Comparison of ENCODE assay signal across 15 cellular contexts in the genomic region with DNA sequence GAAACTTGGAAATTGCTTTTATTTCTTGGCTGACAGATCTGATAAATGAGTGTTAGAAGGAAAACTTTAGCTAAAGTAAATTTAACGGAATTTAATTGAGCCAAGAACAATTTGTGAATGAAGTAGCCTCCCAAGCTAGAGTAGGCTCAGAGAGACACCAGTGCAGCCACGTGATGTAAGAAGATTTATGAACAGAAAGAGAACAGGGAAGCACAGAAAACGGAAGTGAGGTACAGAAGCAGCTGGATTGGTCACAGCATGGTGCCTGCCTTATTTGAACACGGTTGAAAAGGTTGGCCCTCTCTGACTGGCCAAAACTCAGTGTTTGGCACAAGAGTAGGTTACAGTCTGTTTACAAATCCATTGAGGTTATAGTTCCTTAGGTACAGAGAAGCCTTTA. TPM values are rescaled to one million over a fixed set of nuclear protein-coding genes. Genes with fewer than 3 reads are reported as not detected.
A peak's percentile ranks its signal among the peaks of the same experiment; 100 is the strongest.
DNase-seq lines count a peak whose midpoint lies in the region; ATAC-seq, FAIRE-seq and TF ChIP-seq lines count a peak whose summit lies in the region.
"Had no signal": no experiment of that assay in that cellular context is flagged by ENCODE, and none has a peak within 500 bp of the region (broad histone marks: within the 10 kb centered on the region; RNA-seq: fewer than 3 reads in every experiment).

No MANE protein-coding gene starts in this region.

- intact Hi-C loops in right lobe of liver (cut with DNase I) (no loop called here), HepG2 (cut with micrococcal nuclease; ENCODE audit: unreplicated experiment) (loop anchor here (10.0 kb wide), 1 partner anchor 106 kb away; no protein-coding TSS in a partner anchor), MCF 10A (cut with micrococcal nuclease) (no loop called here)

- H3K27ac ChIP-seq in right lobe of liver (peak overlapping the region in 1 of 3 donors; percentile 10), HepG2 (ENCODE audit: extremely low read length, insufficient read depth, low read length) (no peak overlapping the region), gastroesophageal sphincter (peak overlapping the region in 2 of 4 donors; percentile 19 to 30)
- H3K27ac ChIP-seq: ovary, vagina had no signal

- H3K27ac Mint-ChIP-seq in MCF 10A (ENCODE audit: low read depth, unreplicated experiment), result no peak overlapping the region

- H3K4me1 ChIP-seq in right lobe of liver (peaks cover 0 to 25% (median 0%) of the 10 kb centered on the region in 4 donors), HepG2 (ENCODE audit: insufficient read depth, low read length) (peaks cover 33% of the 10 kb centered on the region), gastroesophageal sphincter (no peaks in the 10 kb centered on the region)
- H3K4me1 ChIP-seq: HAP-1, vagina had no signal

- TF ChIP-seq CTCF in right lobe of liver (IDR thresholded peaks at IDR 0.05) (no peak), HepG2 (CRISPR knock-in tag; IDR thresholded peaks at IDR 0.05) (no peak), gastroesophageal sphincter (IDR thresholded peaks at IDR 0.05) (no peak), MCF 10A (IDR thresholded peaks at IDR 0.05; ENCODE audit: unreplicated experiment) (no peak)

- DNase-seq in right lobe of liver, result no peak
- no peak for DNase-seq in HepG2 (ENCODE audit: low spot score)
- peak; percentile 61 to 85 for DNase-seq in NOMO-1 (lab: John Stamatoyannopoulos, UW; ENCODE audit: unreplicated experiment in 2 of 2)
- DNase-seq in occipital lobe (lab: John Stamatoyannopoulos, UW), result no peak
- DNase-seq in MCF 10A (ENCODE audit: unreplicated experiment), result no peak
- DNase-seq: activated CD8-positive, alpha-beta memory T cell treated with anti-CD3 and anti-CD28 coated beads for 24 hours; activated naive CD4-positive, alpha-beta T cell treated with anti-CD3 and anti-CD28 coated beads, Interleukin-2, amount 50 U/mL, for 16 hours; central memory CD4-positive, alpha-beta T cell; IMR-90; ovary had no signal

- no peak for TF ChIP-seq POLR2A in right lobe of liver (IDR thresholded peaks at IDR 0.05)
- TF ChIP-seq POLR2A in HepG2 (IDR thresholded peaks at IDR 0.05; ENCODE audit: insufficient read depth in 1 of 2, low read depth in 2 of 2, low read length in 2 of 2), result no peak
- no peak for TF ChIP-seq POLR2A in gastroesophageal sphincter (IDR thresholded peaks at IDR 0.05)

- no peak overlapping the region for H3K4me3 ChIP-seq in right lobe of liver
- no peak overlapping the region for H3K4me3 ChIP-seq in HepG2 (replicated peaks in 1 of 3; ENCODE audit: insufficient read depth in 1 of 3, low read depth in 2 of 3, low read length in 3 of 3)
- H3K4me3 ChIP-seq in gastroesophageal sphincter, result no peak overlapping the region
- H3K4me3 ChIP-seq: HAP-1, ovary, vagina had no signal

- H3K4me3 Mint-ChIP-seq in MCF 10A (ENCODE audit: unreplicated experiment), result no peak overlapping the region

- no peaks in the 10 kb centered on the region for H3K27me3 Mint-ChIP-seq in MCF 10A (ENCODE audit: insufficient read depth, unreplicated experiment)

- FAIRE-seq in HepG2 (lab: Jason Lieb, UNC), result no peak

- peaks cover 4% of the 10 kb centered on the region for H3K36me3 Mint-ChIP-seq in MCF 10A (ENCODE audit: insufficient read depth, unreplicated experiment)

- H4K20me1 ChIP-seq in HepG2 (ENCODE audit: insufficient read depth, low read length), result no peaks in the 10 kb centered on the region

- in situ Hi-C loops in HepG2 (cut with HindIII; ENCODE audit: extremely low pct_ligation_motif_present, low pct_unique_long_range_greater_than_20kb), result no loop called here

- BruUV-seq in HepG2 (replicated peaks; lab: Mats Ljungman, UMichigan) (no TSS peak), MCF 10A (replicated peaks; lab: Mats Ljungman, UMichigan) (no TSS peak)

- POLR2A ChIA-PET in HepG2 (lab: Yijun Ruan, JAX) (no interaction called here), MCF 10A (lab: Yijun Ruan, JAX) (interaction anchor here (0.5 to 2.5 kb wide), 5 partner anchors 9 to 76 kb away, joined by 3 to 17 read pairs (median 4); no protein-coding TSS in a partner anchor)

- ATAC-seq in right lobe of liver, result peak in 3 of 4 donors; percentile 34 to 64 (median 53)
- no peak for ATAC-seq in HepG2
- ATAC-seq in gastroesophageal sphincter, result peak; percentile 60
- no peak for ATAC-seq in HG03460 (IDR thresholded peaks at IDR 0.05; ENCODE audit: unreplicated experiment)
- ATAC-seq in HG02840 (IDR thresholded peaks at IDR 0.05; ENCODE audit: low FRiP score, unreplicated experiment), result no peak

- H3K36me3 ChIP-seq in right lobe of liver (no peaks in the 10 kb centered on the region), HepG2 (replicated peaks in 1 of 2; ENCODE audit: control insufficient read depth in 1 of 2, insufficient read depth in 2 of 2, low read length in 2 of 2) (no peaks in the 10 kb centered on the region), gastroesophageal sphincter (no peaks in the 10 kb centered on the region)
- H3K36me3 ChIP-seq: HAP-1, ovary, vagina had no signal

- H3K9me3 ChIP-seq in right lobe of liver, result no peaks in the 10 kb centered on the region
- peaks cover 8% of the 10 kb centered on the region; the same call in 1 of the 2 replicates for H3K9me3 ChIP-seq in HepG2 (ENCODE audit: low read length)
- no peaks in the 10 kb centered on the region for H3K9me3 ChIP-seq in gastroesophageal sphincter
- H3K9me3 ChIP-seq: ovary, vagina had no signal

- H3K4me2 ChIP-seq in HepG2 (ENCODE audit: low read depth, low read length), result no peak overlapping the region

- TF ChIP-seq RAD21 in HepG2 (CRISPR knock-in tag; IDR thresholded peaks at IDR 0.05), result no peak

- TF ChIP-seq EP300 in HepG2 (IDR thresholded peaks at IDR 0.05; ENCODE audit: low read depth in 2 of 2, low read length in 2 of 2) (no peak), HepG2 (CRISPR knock-in tag; IDR thresholded peaks at IDR 0.05; ENCODE audit: borderline replicate concordance) (no peak), gastroesophageal sphincter (IDR thresholded peaks at IDR 0.05) (no peak)

- no peak overlapping the region for H3K9ac ChIP-seq in HepG2 (ENCODE audit: insufficient read depth, low read depth, low read length)

- 63% methylated on average over 4 of the region's 4 CpGs for WGBS in right lobe of liver (ENCODE audit: insufficient coverage, low coverage, low lambda C conversion rate, missing lambda C conversion rate)
- 91% methylated on average over 4 of the region's 4 CpGs for WGBS in HepG2 (ENCODE audit: low lambda C conversion rate)
- WGBS in gastroesophageal sphincter (ENCODE audit: low coverage in 1 of 2), 2 donors, result 7 to 29% methylated on average over 2 to 4 of the region's 4 CpGs

- H3K79me2 ChIP-seq in HepG2 (ENCODE audit: insufficient read depth, low read length), result no peaks in the 10 kb centered on the region

- no peaks in the 10 kb centered on the region for H3K27me3 ChIP-seq in right lobe of liver
- H3K27me3 ChIP-seq in HepG2 (ENCODE audit: control insufficient read depth in 1 of 2, insufficient read depth in 2 of 2, low read length in 2 of 2), result no peaks in the 10 kb centered on the region
- no peaks in the 10 kb centered on the region for H3K27me3 ChIP-seq in gastroesophageal sphincter
- H3K27me3 ChIP-seq: ovary, vagina had no signal

- H3K9me3 Mint-ChIP-seq in MCF 10A (ENCODE audit: unreplicated experiment), result peaks cover 13% of the 10 kb centered on the region

- H3K4me1 Mint-ChIP-seq in MCF 10A (ENCODE audit: insufficient read depth, unreplicated experiment), result peaks cover 7% of the 10 kb centered on the region

- CTCF ChIA-PET in HepG2 (lab: Yijun Ruan, JAX; ENCODE audit: low intra/inter-chr PET ratio, low total read pairs), result no interaction called here
- CTCF ChIA-PET in MCF 10A (lab: Yijun Ruan, JAX), result interaction anchor here (1.2 kb wide), 1 partner anchor 45 kb away, joined by 3 read pairs; no protein-coding TSS in a partner anchor

- no peak overlapping the region for H2AFZ ChIP-seq in HepG2 (ENCODE audit: low read length)

TF ChIP-seq in HepG2, 621 proteins besides CTCF, POLR2A, EP300 and RAD21:
- TF ChIP-seq WIZ (CRISPR knock-in tag; IDR thresholded peaks at IDR 0.05), result no peak
TF ChIP-seq in HepG2: peak in this region for 0.

RNA-seq across cellular contexts. Expression of gene IFNGR1, which starts 29.5 kb away (rescaled TPM):
- 10 to 100 TPM; 25.8 to 88.8 (median 37.4) TPM for total RNA-seq in right lobe of liver
- total RNA-seq in HepG2 (2016; rRNA removed; fragmentation: Illumina TruSeq; extraction: Trizol), result 48.9 and 82.8 TPM in 2 replicates
- total RNA-seq in HepG2 (2016; cell fraction: cytosol; rRNA removed; fragmentation: Illumina TruSeq; extraction: Trizol; ENCODE audit: low read depth), result 8.4 and 9.4 TPM in 2 replicates
- 45.8 and 85.1 TPM in 2 replicates for total RNA-seq in HepG2 (2016; cell fraction: insoluble cytoplasmic fraction; rRNA removed; fragmentation: Illumina TruSeq; extraction: Trizol)
- total RNA-seq in HepG2 (2016; cell fraction: membrane; rRNA removed; fragmentation: Illumina TruSeq; extraction: Trizol), result 20.8 and 24.3 TPM in 2 replicates
- total RNA-seq in HepG2 (2016; cell fraction: nucleus; rRNA removed; fragmentation: Illumina TruSeq; extraction: Trizol), result 88.6 and 101 TPM in 2 replicates
- 71.6 and 87.8 TPM in 2 replicates for polyA plus RNA-seq in HepG2 (2011; rRNA removed)
- 34.2 and 50.3 TPM in 2 replicates for polyA plus RNA-seq in HepG2 (2011; cell fraction: cytosol; rRNA removed)
- polyA plus RNA-seq in HepG2 (2011; cell fraction: nucleus; rRNA removed), result 31.2 and 32.5 TPM in 2 replicates
- polyA plus RNA-seq in HepG2 (2012), result 50.2 and 52.0 TPM in 2 replicates
- polyA plus RNA-seq in HepG2 (2016; cell fraction: cytosol; fragmentation: Illumina TruSeq; extraction: Trizol; ENCODE audit: low read depth), result 4.8 and 5.5 TPM in 2 replicates
- 37.4 and 39.7 TPM in 2 replicates for polyA plus RNA-seq in HepG2 (2016; cell fraction: insoluble cytoplasmic fraction; fragmentation: Illumina TruSeq; extraction: Trizol; ENCODE audit: low read depth)
- polyA plus RNA-seq in HepG2 (2016; cell fraction: membrane; fragmentation: Illumina TruSeq; extraction: Trizol; ENCODE audit: low read depth), result 10.2 and 10.4 TPM in 2 replicates
- 112 and 116 TPM in 2 replicates for polyA plus RNA-seq in HepG2 (2016; cell fraction: nucleus; fragmentation: Illumina TruSeq; extraction: Trizol; ENCODE audit: insufficient read depth, low read depth)
- 37.9 and 170 TPM in 2 replicates for polyA minus RNA-seq in HepG2 (2011; rRNA and poly(A)+ RNA removed; ENCODE audit: low replicate concordance)
- polyA minus RNA-seq in HepG2 (2011; cell fraction: cytosol; rRNA and poly(A)+ RNA removed), result 54.0 and 55.4 TPM in 2 replicates
- 95.2 and 116 TPM in 2 replicates for polyA minus RNA-seq in HepG2 (2011; cell fraction: nucleus; rRNA and poly(A)+ RNA removed)
- total RNA-seq in gastroesophageal sphincter, result 100 to 1,000 TPM in 1 of 4 donors, 10 to 100 TPM in 3; 45.8 to 104 (median 66.9) TPM
- 72.5 TPM for total RNA-seq in occipital lobe
- total RNA-seq in MCF 10A (2022), result 57.9 and 58.4 TPM in 2 replicates

Comparison
In these comparisons a context has a peak if more than half of its experiments do, and no peak if none do; other contexts are left out.
1. ATAC-seq: peak in right lobe of liver (3 of 4) and gastroesophageal sphincter (single experiment); none in HepG2 (single experiment), HG03460 (single experiment) and HG02840 (single experiment).
2. DNase-seq: peak in NOMO-1 (2 of 2); none in right lobe of liver (0 of 3), HepG2 (single experiment), occipital lobe (single experiment) and MCF 10A (single experiment).